ENCODE assay signal across 15 cellular contexts in the genomic region with DNA sequence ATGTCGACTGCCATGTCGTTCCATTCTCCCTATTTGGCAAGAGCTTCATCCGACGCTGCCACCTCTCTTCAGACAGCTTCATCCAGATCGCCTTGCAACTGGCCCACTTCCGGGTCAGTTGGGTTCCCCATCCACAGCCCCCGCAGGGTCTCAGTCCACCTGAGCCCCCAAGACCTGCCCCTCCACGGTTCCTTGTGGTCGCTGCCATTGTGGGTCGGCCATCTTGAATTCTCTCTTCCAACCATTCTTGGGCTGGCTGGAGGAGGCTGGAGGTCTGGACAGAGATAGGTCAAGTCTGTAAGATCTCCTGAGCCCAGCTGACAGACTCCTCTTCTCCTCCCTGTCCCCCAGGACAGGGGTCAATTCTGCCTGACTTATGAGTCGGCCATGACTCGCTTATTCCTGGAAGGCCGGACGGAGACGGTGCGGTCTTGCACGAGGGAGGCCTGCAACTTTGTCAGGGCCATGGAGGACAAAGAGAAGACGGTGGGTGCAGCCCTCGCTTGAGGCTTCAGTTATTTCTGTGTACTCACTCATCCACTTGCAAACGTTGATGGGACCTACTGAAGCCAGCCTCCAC. TPM values are rescaled to one million over a fixed set of nuclear protein-coding genes. Genes with fewer than 3 reads are reported as not detected.
DNase-seq lines count a peak whose midpoint lies in the region; ATAC-seq, FAIRE-seq and TF ChIP-seq lines count a peak whose summit lies in the region.
"Had no signal": no experiment of that assay in that cellular context is flagged by ENCODE, and none has a peak within 500 bp of the region (broad histone marks: within the 10 kb centered on the region; RNA-seq: fewer than 3 reads in every experiment).

No MANE protein-coding gene starts in this region.

- H3K27me3 Mint-ChIP-seq in progenitor cell of endocrine pancreas (no peaks in the 10 kb centered on the region), Caco-2 (ENCODE audit: insufficient read depth, unreplicated experiment) (no peaks in the 10 kb centered on the region)

- DNase-seq in GM23248: peak; percentile 82
- DNase-seq in RCC 7860 (ENCODE audit: low spot score): peak; percentile 36
- DNase-seq in fibroblast of mammary gland (ENCODE audit: low read depth): peak; percentile 92
- DNase-seq in progenitor cell of endocrine pancreas (ENCODE audit: low spot score, unreplicated experiment): no peak
- no peak for DNase-seq in Caco-2
- no peak for DNase-seq in amygdala (lab: John Stamatoyannopoulos, UW)
- DNase-seq: activated CD4-positive, alpha-beta T cell treated with anti-CD3 and anti-CD28 coated beads for 48 hours; activated CD8-positive, alpha-beta memory T cell treated with anti-CD3 and anti-CD28 coated beads, Interleukin-2, amount 50 U/mL, for 4 hours; activated gamma-delta T cell; naive B cell; NCI-H2029; small intestine; thyroid gland had no signal

- TF ChIP-seq CTCF in fibroblast of mammary gland (conservative IDR thresholded peaks at IDR 0.05; ENCODE audit: control insufficient read depth, insufficient read depth, low read depth, low read length) (no peak), progenitor cell of endocrine pancreas (IDR thresholded peaks at IDR 0.05; ENCODE audit: unreplicated experiment) (no peak), Caco-2 (IDR thresholded peaks at IDR 0.05; ENCODE audit: insufficient read depth in 1 of 2, low read depth in 1 of 2, low read length in 1 of 2, severe bottlenecking in 1 of 2, unreplicated experiment in 1 of 2) (no peak)

- no peaks in the 10 kb centered on the region for H3K79me2 ChIP-seq in GM23248 (ENCODE audit: insufficient read depth)

- H3K9ac ChIP-seq in GM23248: no peak overlapping the region

- H3K9me3 Mint-ChIP-seq in progenitor cell of endocrine pancreas (ENCODE audit: low read depth) (peaks cover 3% of the 10 kb centered on the region), Caco-2 (ENCODE audit: unreplicated experiment) (peaks cover 5% of the 10 kb centered on the region)

- H3K4me1 Mint-ChIP-seq in progenitor cell of endocrine pancreas (ENCODE audit: low read depth) (no peaks in the 10 kb centered on the region), Caco-2 (ENCODE audit: low read depth, unreplicated experiment) (peaks cover 23% of the 10 kb centered on the region)

- H3K27ac ChIP-seq in GM23248: no peak overlapping the region
- H3K27ac ChIP-seq: thyroid gland had no signal

- H3K4me3 ChIP-seq in GM23248 (no peak overlapping the region), fibroblast of mammary gland (ENCODE audit: control insufficient read depth, low read depth, low read length) (no peak overlapping the region), Caco-2 (ENCODE audit: low read depth, low read length) (no peak overlapping the region)
- H3K4me3 ChIP-seq: HAP-1, thyroid gland had no signal

- H3K27me3 ChIP-seq in GM23248 (replicated peaks; ENCODE audit: insufficient read depth) (no peaks in the 10 kb centered on the region), Caco-2 (replicated peaks; ENCODE audit: control insufficient read depth, insufficient read depth, low read length) (no peaks in the 10 kb centered on the region)
- H3K27me3 ChIP-seq: thyroid gland had no signal

- FAIRE-seq in RCC 7860 (lab: Jason Lieb, UNC): no peak
- FAIRE-seq: small intestine had no signal

- H3K4me2 ChIP-seq in GM23248 (ENCODE audit: unreplicated experiment): no peak overlapping the region

- H3K36me3 Mint-ChIP-seq in progenitor cell of endocrine pancreas (ENCODE audit: insufficient read depth) (peaks cover 20% of the 10 kb centered on the region), Caco-2 (ENCODE audit: insufficient read depth, unreplicated experiment) (peaks cover 14% of the 10 kb centered on the region)
- H3K36me3 Mint-ChIP-seq: naive B cell had no signal

- no peak overlapping the region for H3K4me3 Mint-ChIP-seq in progenitor cell of endocrine pancreas (ENCODE audit: low read depth)
- H3K4me3 Mint-ChIP-seq in Caco-2 (ENCODE audit: unreplicated experiment): no peak overlapping the region
- H3K4me3 Mint-ChIP-seq: naive B cell had no signal

- WGBS in GM23248 (ENCODE audit: low coverage in 1 of 2, low lambda C conversion rate in 2 of 2, missing lambda C conversion rate in 2 of 2), 2 experiments: 73 to 78% methylated on average over 20 of the region's 20 CpGs

- in situ Hi-C loops in GM23248 (cut with MboI): no loop called here

- H3K4me1 ChIP-seq in GM23248 (ENCODE audit: insufficient read depth) (no peaks in the 10 kb centered on the region), Caco-2 (peaks cover 8% of the 10 kb centered on the region; the same call in 1 of the 2 replicates)
- H3K4me1 ChIP-seq: thyroid gland had no signal

- intact Hi-C loops in Caco-2 (cut with micrococcal nuclease; ENCODE audit: unreplicated experiment): loop anchor here (5.0 kb wide), 1 partner anchor 57 kb away; a partner anchor contains a TSS

- CTCF ChIA-PET in Caco-2 (lab: Charles Lee): no interaction called here

- no peaks in the 10 kb centered on the region for H3K9me3 ChIP-seq in GM23248 (ENCODE audit: low read depth)
- H3K9me3 ChIP-seq in Caco-2: no peaks in the 10 kb centered on the region
- H3K9me3 ChIP-seq: HAP-1, thyroid gland had no signal

- no peaks in the 10 kb centered on the region for H3F3A ChIP-seq in GM23248 (ENCODE audit: insufficient read depth)

- no peak for ATAC-seq in GM19328 (IDR thresholded peaks at IDR 0.05; ENCODE audit: unreplicated experiment)

- no TSS peak for BruUV-seq in Caco-2 (replicated peaks; lab: Mats Ljungman, UMichigan)

- H4K20me1 ChIP-seq in GM23248 (ENCODE audit: insufficient read depth): no peaks in the 10 kb centered on the region

- H3K36me3 ChIP-seq in GM23248 (ENCODE audit: low read depth): no peaks in the 10 kb centered on the region
- H3K36me3 ChIP-seq in Caco-2 (ENCODE audit: control insufficient read depth, insufficient read depth, low read length): no peaks in the 10 kb centered on the region
- H3K36me3 ChIP-seq: HAP-1, thyroid gland had no signal

- H3K9me2 ChIP-seq in GM23248 (ENCODE audit: insufficient read depth): no peaks in the 10 kb centered on the region

- POLR2A ChIA-PET in Caco-2 (lab: Charles Lee): interaction anchor here (0.6 kb wide), 1 partner anchor 1074 kb away, joined by 3 read pairs; a partner anchor contains a TSS

- H3K27ac Mint-ChIP-seq in progenitor cell of endocrine pancreas (peak overlapping the region; percentile 1), Caco-2 (ENCODE audit: unreplicated experiment) (no peak overlapping the region)

- no peak overlapping the region for H2AFZ ChIP-seq in GM23248

RNA-seq across cellular contexts. Expression of a gene that starts 19.5 kb away (rescaled TPM):
- total RNA-seq in GM23248 (2014; rRNA removed; shearing (Covaris generic)): 11.7 and 16.6 TPM in 2 replicates
- polyA plus RNA-seq in GM23248 (2016; fragmentation: Nextera tagmentation; extraction: Ambion mirVana): 14.3 and 16.8 TPM in 2 replicates
- total RNA-seq in progenitor cell of endocrine pancreas (49.9 and 53.1 TPM in 2 replicates), Caco-2 (2022) (1.9 and 2.0 TPM in 2 replicates)

RNA-seq across cellular contexts. Expression of a gene that starts 21.1 kb away (rescaled TPM):
- total RNA-seq in GM23248 (2014; rRNA removed; shearing (Covaris generic)): 0.25 TPM in 1 of 2 replicates, not detected in the other
- 0.10 TPM in 1 of 2 replicates, not detected in the other for polyA plus RNA-seq in GM23248 (2016; fragmentation: Nextera tagmentation; extraction: Ambion mirVana)
- total RNA-seq in progenitor cell of endocrine pancreas (7.7 TPM in 2 replicates), Caco-2 (2022) (8.5 and 10.4 TPM in 2 replicates)

RNA-seq across cellular contexts. Expression of a gene that starts 33.4 kb away (rescaled TPM):
- 192 and 225 TPM in 2 replicates for total RNA-seq in GM23248 (2014; rRNA removed; shearing (Covaris generic))
- 164 and 173 TPM in 2 replicates for polyA plus RNA-seq in GM23248 (2016; fragmentation: Nextera tagmentation; extraction: Ambion mirVana)
- total RNA-seq in progenitor cell of endocrine pancreas: 299 and 306 TPM in 2 replicates
- 326 and 343 TPM in 2 replicates for total RNA-seq in Caco-2 (2022)

RNA-seq across cellular contexts. Expression of a gene that starts 44.7 kb away (rescaled TPM):
- total RNA-seq in GM23248 (2014; rRNA removed; shearing (Covaris generic)): 4.3 and 9.5 TPM in 2 replicates
- 16.6 and 16.7 TPM in 2 replicates for polyA plus RNA-seq in GM23248 (2016; fragmentation: Nextera tagmentation; extraction: Ambion mirVana)
- 58.5 and 59.0 TPM in 2 replicates for total RNA-seq in progenitor cell of endocrine pancreas
- 103 and 111 TPM in 2 replicates for total RNA-seq in Caco-2 (2022)

RNA-seq across cellular contexts. Expression of a gene that starts 44.8 kb away (rescaled TPM):
- total RNA-seq in GM23248 (2014; rRNA removed; shearing (Covaris generic)): 50.0 and 55.6 TPM in 2 replicates
- 28.6 and 28.8 TPM in 2 replicates for polyA plus RNA-seq in GM23248 (2016; fragmentation: Nextera tagmentation; extraction: Ambion mirVana)
- total RNA-seq in progenitor cell of endocrine pancreas (103 and 110 TPM in 2 replicates), Caco-2 (2022) (125 and 131 TPM in 2 replicates)

Comparison
In these comparisons a context has a peak if more than half of its experiments do, and no peak if none do; other contexts are left out.
1. DNase-seq: peak in GM23248 (single experiment), RCC 7860 (single experiment) and fibroblast of mammary gland (single experiment); none in progenitor cell of endocrine pancreas (single experiment), Caco-2 (0 of 2) and amygdala (0 of 56).